Comparison of ENCODE assay signal across 8 cellular contexts in genomic region chr9:129413537-129414376, GRCh38.
A peak's percentile ranks its signal among the peaks of the same experiment; 100 is the strongest.
DNase-seq lines count a peak whose midpoint lies in the region; ATAC-seq and TF ChIP-seq lines count a peak whose summit lies in the region.

No MANE protein-coding gene starts in this region.

- no peak for TF ChIP-seq CTCF in GM13976 (IDR thresholded peaks at IDR 0.05; ENCODE audit: borderline replicate concordance, control extremely low read depth, extremely low read depth, insufficient read depth, missing control alignments)
- no peak for TF ChIP-seq CTCF in type B pancreatic cell (conservative IDR thresholded peaks at IDR 0.05)

- in situ Hi-C loops in GM13976 (cut with MboI; ENCODE audit: low sequenced_read_pairs, unreplicated experiment), result no loop called here

- peaks cover 3 to 9% (median 6%) of the 10 kb centered on the region in 3 donors for H3K9me3 Mint-ChIP-seq in T-cell
- H3K9me3 Mint-ChIP-seq in type B pancreatic cell, result peaks cover 7% of the 10 kb centered on the region

- H3K4me1 Mint-ChIP-seq in T-cell, result peaks cover 15 to 44% (median 29%) of the 10 kb centered on the region in 3 donors
- peaks cover 30% of the 10 kb centered on the region for H3K4me1 Mint-ChIP-seq in type B pancreatic cell (ENCODE audit: unreplicated experiment)

- intact Hi-C loops in left cardiac atrium (cut with DNase I), result loop anchor here in 1 of 2 donors (5.0 kb wide), 2 partner anchors 74 to 76 kb away; no protein-coding TSS in a partner anchor
- intact Hi-C loops in posterior cingulate gyrus (cut with DNase I), result loop anchor here (5.0 kb wide), 2 partner anchors 69 to 84 kb away; no protein-coding TSS in a partner anchor

- POLR2A ChIA-PET in T-cell (lab: Charles Lee), result interaction anchor here (0.5 to 0.6 kb wide), 4 partner anchors 77 to 436 kb away, joined by 4 read pairs; no protein-coding TSS in a partner anchor

- ATAC-seq in HG02870 (IDR thresholded peaks at IDR 0.05; ENCODE audit: unreplicated experiment) (peak; percentile 84), T-cell (replicated peaks in 1 of 4) (peak; percentile 85 to 88 (median 86)), left cardiac atrium (peak; percentile 92 to 93)

- peaks cover 3% of the 10 kb centered on the region for H3K36me3 Mint-ChIP-seq in T-cell
- H3K36me3 Mint-ChIP-seq in type B pancreatic cell, result peaks cover 5% of the 10 kb centered on the region

- H3K4me3 Mint-ChIP-seq in T-cell, result peak overlapping the region; percentile 76 to 86 (median 80)
- H3K4me3 Mint-ChIP-seq in type B pancreatic cell, result peak overlapping the region; percentile 89

- CTCF ChIA-PET in T-cell (lab: Charles Lee), result interaction anchor here in 1 of 2 donors (0.9 kb wide), 1 partner anchor 324 kb away, joined by 3 read pairs; no protein-coding TSS in a partner anchor

- no peaks in the 10 kb centered on the region for H3K27me3 Mint-ChIP-seq in T-cell
- no peaks in the 10 kb centered on the region for H3K27me3 Mint-ChIP-seq in type B pancreatic cell

- H3K27ac Mint-ChIP-seq in T-cell, result peak overlapping the region; percentile 97
- peak overlapping the region; percentile 98 for H3K27ac Mint-ChIP-seq in type B pancreatic cell

- peak; percentile 99 for DNase-seq in GM13976 (ENCODE audit: low spot score)
- peak; percentile 74 for DNase-seq in NCI-H146 treated with DMSO at 0.1 percent for 48 hours (lab: John Stamatoyannopoulos, UW; ENCODE audit: unreplicated experiment)
- peak; percentile 95 to 100 (median 98) for DNase-seq in T-cell
- DNase-seq in amniotic epithelial cell (ENCODE audit: low read depth), result peak; percentile 92
- peak; percentile 100 for DNase-seq in left cardiac atrium
- peak; percentile 96 to 100 (median 98) for DNase-seq in posterior cingulate gyrus
- peak; percentile 99 for DNase-seq in type B pancreatic cell (ENCODE audit: extremely low spot score, unreplicated experiment)

Comparison
In these comparisons a context has a peak if more than half of its experiments do, and no peak if none do; other contexts are left out.
1. Peak in every context shown above with its lines: DNase-seq and ATAC-seq.